Comparison of ENCODE assay signal across 29 cellular contexts in genomic region chr9:75918909-75919308, GRCh38.
"Had no signal": no experiment of that assay in that cellular context is flagged by ENCODE, and none has a peak within 500 bp of the region (broad histone marks: within the 10 kb centered on the region; RNA-seq: fewer than 3 reads in every experiment).

No MANE protein-coding gene starts in this region.

- ATAC-seq: effector memory CD8-positive, alpha-beta T cell; gastrocnemius medialis; heart left ventricle had no signal

- H3K4me3 Mint-ChIP-seq: activated CD4-positive, alpha-beta memory T cell treated with anti-CD3 and anti-CD28 coated beads, Interleukin-2, amount 10 ng/mL, durations not matched to agents 7 days and 5 days; activated CD4-positive, alpha-beta T cell treated with anti-CD3 and anti-CD28 coated beads, Interleukin-2, amount 10 ng/mL, durations not matched to agents 7 days and 5 days; activated naive CD4-positive, alpha-beta T cell treated with anti-CD3 and anti-CD28 coated beads, Interleukin-2, amount 10 ng/mL, durations not matched to agents 7 days and 5 days; activated naive CD8-positive, alpha-beta T cell treated with anti-CD3 and anti-CD28 coated beads, Interleukin-2, amount 10 ng/mL, durations not matched to agents 7 days and 5 days; activated T-cell treated with anti-CD3 and anti-CD28 coated beads, Interleukin-2, amount 50 U/mL, for 24 hours; activated T-cell treated with anti-CD3 and anti-CD28 coated beads, Interleukin-2, amount 50 U/mL, for 72 hours; central memory CD8-positive, alpha-beta T cell; effector memory CD8-positive, alpha-beta T cell had no signal

- H3K27me3 ChIP-seq: brain microvascular endothelial cell, esophagus muscularis mucosa, foreskin keratinocyte, gastrocnemius medialis, heart left ventricle had no signal

- H3K9me3 ChIP-seq: esophagus muscularis mucosa, gastrocnemius medialis had no signal

- H3K9me3 Mint-ChIP-seq: activated CD4-positive, alpha-beta memory T cell treated with anti-CD3 and anti-CD28 coated beads, Interleukin-2, amount 10 ng/mL, durations not matched to agents 7 days and 5 days; activated CD4-positive, alpha-beta T cell treated with anti-CD3 and anti-CD28 coated beads, Interleukin-2, amount 10 ng/mL, durations not matched to agents 7 days and 5 days; activated naive CD4-positive, alpha-beta T cell treated with anti-CD3 and anti-CD28 coated beads, Interleukin-2, amount 10 ng/mL, durations not matched to agents 7 days and 5 days; activated naive CD8-positive, alpha-beta T cell treated with anti-CD3 and anti-CD28 coated beads, Interleukin-2, amount 10 ng/mL, durations not matched to agents 7 days and 5 days had no signal

- H3K4me1 Mint-ChIP-seq: activated CD4-positive, alpha-beta memory T cell treated with anti-CD3 and anti-CD28 coated beads, Interleukin-2, amount 10 ng/mL, durations not matched to agents 7 days and 5 days; activated naive CD4-positive, alpha-beta T cell treated with anti-CD3 and anti-CD28 coated beads, Interleukin-2, amount 10 ng/mL, durations not matched to agents 7 days and 5 days; activated naive CD8-positive, alpha-beta T cell treated with anti-CD3 and anti-CD28 coated beads, Interleukin-2, amount 10 ng/mL, durations not matched to agents 7 days and 5 days; central memory CD8-positive, alpha-beta T cell had no signal

- DNase-seq: activated CD4-positive, alpha-beta memory T cell treated with anti-CD3 and anti-CD28 coated beads, Interleukin-2, amount 10 ng/mL, durations not matched to agents 7 days and 5 days; activated CD4-positive, alpha-beta T cell treated with anti-CD3 and anti-CD28 coated beads for 1 hour; activated CD4-positive, alpha-beta T cell treated with anti-CD3 and anti-CD28 coated beads for 4 hours; activated CD4-positive, alpha-beta T cell treated with anti-CD3 and anti-CD28 coated beads, Interleukin-2, amount 10 ng/mL, durations not matched to agents 7 days and 5 days; activated CD4-positive, alpha-beta T cell treated with anti-CD3 and anti-CD28 coated beads, Interleukin-2, amount 50 U/mL, for 4 hours; activated CD4-positive, CD25-positive, alpha-beta regulatory T cell; activated CD8-positive, alpha-beta memory T cell treated with anti-CD3 and anti-CD28 coated beads, Interleukin-2, amount 50 U/mL, for 48 hours; activated gamma-delta T cell; activated naive CD4-positive, alpha-beta T cell; activated naive CD4-positive, alpha-beta T cell treated with anti-CD3 and anti-CD28 coated beads, Interleukin-2, amount 10 ng/mL, durations not matched to agents 7 days and 5 days; activated naive CD8-positive, alpha-beta T cell treated with anti-CD3 and anti-CD28 coated beads, Interleukin-2, amount 10 ng/mL, durations not matched to agents 7 days and 5 days; activated T-cell treated with anti-CD3 and anti-CD28 coated beads for 4 hours; activated T-cell treated with anti-CD3 and anti-CD28 coated beads, Interleukin-2, amount 50 U/mL, for 24 hours; anterior cingulate cortex; brain microvascular endothelial cell; cortex of kidney; dermis blood vessel endothelial cell; effector CD4-positive, alpha-beta T cell; effector memory CD8-positive, alpha-beta T cell; erythroblast; gastrocnemius medialis; glutamatergic neuron; heart left ventricle; T-helper 2 cell had no signal

- H3K27me3 Mint-ChIP-seq: activated CD4-positive, alpha-beta memory T cell treated with anti-CD3 and anti-CD28 coated beads, Interleukin-2, amount 10 ng/mL, durations not matched to agents 7 days and 5 days; activated CD4-positive, alpha-beta T cell treated with anti-CD3 and anti-CD28 coated beads, Interleukin-2, amount 10 ng/mL, durations not matched to agents 7 days and 5 days; activated naive CD4-positive, alpha-beta T cell treated with anti-CD3 and anti-CD28 coated beads, Interleukin-2, amount 10 ng/mL, durations not matched to agents 7 days and 5 days; activated naive CD8-positive, alpha-beta T cell treated with anti-CD3 and anti-CD28 coated beads, Interleukin-2, amount 10 ng/mL, durations not matched to agents 7 days and 5 days; activated T-cell treated with anti-CD3 and anti-CD28 coated beads, Interleukin-2, amount 50 U/mL, for 24 hours; central memory CD8-positive, alpha-beta T cell; effector memory CD8-positive, alpha-beta T cell had no signal

- H3K4me3 ChIP-seq: esophagus muscularis mucosa, gastrocnemius medialis, heart left ventricle had no signal

- H3K27ac Mint-ChIP-seq: activated CD4-positive, alpha-beta memory T cell treated with anti-CD3 and anti-CD28 coated beads, Interleukin-2, amount 10 ng/mL, durations not matched to agents 7 days and 5 days; activated CD4-positive, alpha-beta T cell treated with anti-CD3 and anti-CD28 coated beads, Interleukin-2, amount 10 ng/mL, durations not matched to agents 7 days and 5 days; activated naive CD4-positive, alpha-beta T cell treated with anti-CD3 and anti-CD28 coated beads, Interleukin-2, amount 10 ng/mL, durations not matched to agents 7 days and 5 days; activated naive CD4-positive, alpha-beta T cell treated with anti-CD3 and anti-CD28 coated beads, Interleukin-2, amount 50 U/mL, for 72 hours; activated naive CD8-positive, alpha-beta T cell treated with anti-CD3 and anti-CD28 coated beads, Interleukin-2, amount 10 ng/mL, durations not matched to agents 7 days and 5 days; activated T-cell treated with anti-CD3 and anti-CD28 coated beads, Interleukin-2, amount 50 U/mL, for 24 hours; activated T-cell treated with anti-CD3 and anti-CD28 coated beads, Interleukin-2, amount 50 U/mL, for 72 hours; effector memory CD8-positive, alpha-beta T cell had no signal

- H3K27ac ChIP-seq: brain microvascular endothelial cell, esophagus muscularis mucosa, foreskin keratinocyte, gastrocnemius medialis, heart left ventricle had no signal

- H3K36me3 ChIP-seq: brain microvascular endothelial cell, esophagus muscularis mucosa, gastrocnemius medialis, heart left ventricle had no signal

- H3K4me1 ChIP-seq: gastrocnemius medialis, heart left ventricle had no signal

- H3K36me3 Mint-ChIP-seq: activated naive CD4-positive, alpha-beta T cell treated with anti-CD3 and anti-CD28 coated beads, Interleukin-2, amount 10 ng/mL, durations not matched to agents 7 days and 5 days; activated naive CD8-positive, alpha-beta T cell treated with anti-CD3 and anti-CD28 coated beads, Interleukin-2, amount 10 ng/mL, durations not matched to agents 7 days and 5 days had no signal
